In genomic region chr12:99352269-99352668, GRCh38 we compare ENCODE assay signal across 9 cellular contexts.
"Had no signal": no experiment of that assay in that cellular context is flagged by ENCODE, and none has a peak within 500 bp of the region (broad histone marks: within the 10 kb centered on the region; RNA-seq: fewer than 3 reads in every experiment).

No MANE protein-coding gene starts in this region.

- H3K4me3 ChIP-seq: GM23338 had no signal

- DNase-seq: H9, HCEC 1CT, KBM-7 had no signal

- H3K27ac ChIP-seq: HL-60, KMS-11 had no signal

- H3K9ac ChIP-seq: KMS-11 had no signal

- H3K4me2 ChIP-seq: GM23338, KMS-11 had no signal

- FAIRE-seq: H1, H54, HepG2 had no signal

- ATAC-seq: GM23338, HepG2 had no signal

- H2AFZ ChIP-seq: GM23338 had no signal
